ENCODE assay signal across 8 cellular contexts in the genomic region with DNA sequence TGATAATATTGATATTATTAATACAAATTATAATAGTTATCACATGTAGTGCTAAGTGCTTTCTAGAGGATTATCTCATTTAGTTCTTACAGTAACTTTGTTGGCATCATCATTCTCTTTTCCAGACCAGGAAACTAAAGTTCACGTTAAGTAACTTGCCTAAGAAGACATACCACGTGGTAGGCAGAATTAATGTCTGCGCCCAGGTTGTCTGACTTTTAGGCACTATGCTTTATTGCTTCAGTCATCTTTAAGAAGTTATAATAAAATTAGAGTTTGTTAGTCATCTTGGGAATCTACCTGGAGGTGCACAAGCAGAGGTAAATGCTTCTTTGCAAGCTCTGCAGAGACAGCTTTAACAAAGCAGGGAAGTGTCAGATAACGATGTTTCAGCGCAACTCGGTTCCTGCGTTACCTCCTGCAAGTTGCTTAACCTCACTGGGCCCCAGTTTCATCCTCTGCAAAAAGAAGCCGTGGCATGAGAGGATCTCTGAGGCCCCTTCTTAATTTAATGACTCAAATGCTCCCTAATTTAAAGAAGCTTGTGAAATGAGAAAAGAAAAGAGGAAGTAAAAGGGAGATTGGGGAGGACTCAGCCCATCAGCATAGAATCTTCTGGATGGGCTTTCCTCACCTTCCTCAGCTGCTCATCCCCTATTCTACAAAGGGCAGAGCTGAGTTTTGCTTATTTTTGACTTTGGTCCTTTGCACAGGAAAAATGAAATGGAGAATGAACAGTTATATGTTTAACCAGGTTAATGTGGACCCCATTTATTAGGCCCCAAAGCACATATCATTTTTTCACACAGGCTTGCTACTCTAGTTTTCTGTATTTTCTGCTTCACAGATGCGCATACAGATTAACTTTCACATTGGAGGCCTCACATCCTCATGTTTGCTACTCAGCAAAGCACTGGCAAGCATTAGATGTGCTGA. TPM values are rescaled to one million over a fixed set of nuclear protein-coding genes. Genes with fewer than 3 reads are reported as not detected.
DNase-seq lines count a peak whose midpoint lies in the region; ATAC-seq lines count a peak whose summit lies in the region.

No MANE protein-coding gene starts in this region.

- ATAC-seq in GM19438 (IDR thresholded peaks at IDR 0.05; ENCODE audit: low read depth, unreplicated experiment) (peak; percentile 36), HG03521 (IDR thresholded peaks at IDR 0.05; ENCODE audit: unreplicated experiment) (peak; percentile 22), HG02970 (IDR thresholded peaks at IDR 0.05; ENCODE audit: low FRiP score, unreplicated experiment) (no peak)
- peak; percentile 33 for ATAC-seq in stimulated activated naive CD8-positive, alpha-beta T cell treated with anti-CD3 and anti-CD28 coated beads, Interleukin-15, amount 100 ng/mL, for 72 hours

- H3K4me1 Mint-ChIP-seq in activated naive CD4-positive, alpha-beta T cell treated with anti-CD3 and anti-CD28 coated beads for 36 hours (ENCODE audit: low read depth), result peaks cover 50% of the 10 kb centered on the region
- H3K4me1 Mint-ChIP-seq in stimulated activated naive CD8-positive, alpha-beta T cell treated with anti-CD3 and anti-CD28 coated beads, Interleukin-15, amount 100 ng/mL, for 72 hours, result peaks cover 64% of the 10 kb centered on the region

- no peaks in the 10 kb centered on the region for H3K27me3 Mint-ChIP-seq in activated naive CD4-positive, alpha-beta T cell treated with anti-CD3 and anti-CD28 coated beads for 36 hours (ENCODE audit: low read depth)
- H3K27me3 Mint-ChIP-seq in stimulated activated naive CD8-positive, alpha-beta T cell treated with anti-CD3 and anti-CD28 coated beads, Interleukin-15, amount 100 ng/mL, for 72 hours, result no peaks in the 10 kb centered on the region

- intact Hi-C loops in activated naive CD4-positive, alpha-beta T cell treated with anti-CD3 and anti-CD28 coated beads for 36 hours (cut with micrococcal nuclease), result loop anchor here (2.0 to 10.0 kb wide), 3 partner anchors 561 to 929 kb away; partner anchors contain the start of gene STRAP

- peak overlapping the region; percentile 100 for H3K27ac Mint-ChIP-seq in activated naive CD4-positive, alpha-beta T cell treated with anti-CD3 and anti-CD28 coated beads for 36 hours
- peak overlapping the region in 1 of 2 donors; percentile 89 for H3K27ac Mint-ChIP-seq in stimulated activated naive CD8-positive, alpha-beta T cell treated with anti-CD3 and anti-CD28 coated beads, Interleukin-15, amount 100 ng/mL, for 72 hours

- CTCF ChIA-PET in activated naive CD4-positive, alpha-beta T cell treated with anti-CD3 and anti-CD28 coated beads for 36 hours (lab: Charles Lee), result interaction anchor here (1.0 to 1.8 kb wide), 3 partner anchors 8 to 11 kb away, joined by 3 to 5 read pairs (median 4); no protein-coding TSS in a partner anchor

- H3K36me3 Mint-ChIP-seq in activated naive CD4-positive, alpha-beta T cell treated with anti-CD3 and anti-CD28 coated beads for 36 hours (ENCODE audit: low read depth), result peaks cover 45% of the 10 kb centered on the region

- peak overlapping the region; percentile 98 for H3K4me3 Mint-ChIP-seq in activated naive CD4-positive, alpha-beta T cell treated with anti-CD3 and anti-CD28 coated beads for 36 hours
- peak overlapping the region; percentile 93 to 97 for H3K4me3 Mint-ChIP-seq in stimulated activated naive CD8-positive, alpha-beta T cell treated with anti-CD3 and anti-CD28 coated beads, Interleukin-15, amount 100 ng/mL, for 72 hours

- DNase-seq in CD1c-positive myeloid dendritic cell (ENCODE audit: extremely low spot score), result peak; percentile 82
- DNase-seq in activated naive CD4-positive, alpha-beta T cell treated with anti-CD3 and anti-CD28 coated beads for 36 hours, result peak; percentile 69
- DNase-seq in stimulated activated naive CD8-positive, alpha-beta T cell treated with anti-CD3 and anti-CD28 coated beads, Interleukin-15, amount 100 ng/mL, for 72 hours, result peak in 1 of 2 donors; percentile 50
- DNase-seq in SK-N-DZ (ENCODE audit: low spot score), result no peak
- no peak for DNase-seq in COLO829 (ENCODE audit: low spot score)

- no peaks in the 10 kb centered on the region for H3K9me3 Mint-ChIP-seq in activated naive CD4-positive, alpha-beta T cell treated with anti-CD3 and anti-CD28 coated beads for 36 hours
- no peaks in the 10 kb centered on the region for H3K9me3 Mint-ChIP-seq in stimulated activated naive CD8-positive, alpha-beta T cell treated with anti-CD3 and anti-CD28 coated beads, Interleukin-15, amount 100 ng/mL, for 72 hours

RNA-seq across cellular contexts. Expression of gene ARHGDIB, which starts 5.3 kb away (rescaled TPM):
- total RNA-seq in activated naive CD4-positive, alpha-beta T cell treated with anti-CD3 and anti-CD28 coated beads for 36 hours, result 100 to 1,000 TPM; 663 to 730 TPM
- 0.77 and 0.94 TPM in 2 replicates for polyA plus RNA-seq in SK-N-DZ (2014; cell fraction: cytosol; rRNA removed)
- 0.50 and 3.4 TPM in 2 replicates for polyA plus RNA-seq in SK-N-DZ (2014; cell fraction: nucleus; rRNA removed)

RNA-seq across cellular contexts. Expression of gene PDE6H, which starts 16.7 kb away (rescaled TPM):
- total RNA-seq in activated naive CD4-positive, alpha-beta T cell treated with anti-CD3 and anti-CD28 coated beads for 36 hours, result not detected
- polyA plus RNA-seq in SK-N-DZ (2014; cell fraction: cytosol; rRNA removed), result not detected in 2 replicates
- not detected in 2 replicates for polyA plus RNA-seq in SK-N-DZ (2014; cell fraction: nucleus; rRNA removed)

RNA-seq across cellular contexts. Expression of gene ERP27, which starts 17.8 kb away (rescaled TPM):
- total RNA-seq in activated naive CD4-positive, alpha-beta T cell treated with anti-CD3 and anti-CD28 coated beads for 36 hours, result 1 to 10 TPM; 1.0 to 1.2 TPM
- polyA plus RNA-seq in SK-N-DZ (2014; cell fraction: cytosol; rRNA removed), result not detected in 2 replicates
- 0.07 TPM in 1 of 2 replicates, not detected in the other for polyA plus RNA-seq in SK-N-DZ (2014; cell fraction: nucleus; rRNA removed)

Comparison
In these comparisons a context has a peak if more than half of its experiments do, and no peak if none do; other contexts are left out.
1. DNase-seq: peak in CD1c-positive myeloid dendritic cell (single experiment) and activated naive CD4-positive, alpha-beta T cell treated with anti-CD3 and anti-CD28 coated beads for 36 hours (single experiment); none in SK-N-DZ (single experiment) and COLO829 (single experiment).